Comparison of ENCODE assay signal across 19 cellular contexts in the genomic region with DNA sequence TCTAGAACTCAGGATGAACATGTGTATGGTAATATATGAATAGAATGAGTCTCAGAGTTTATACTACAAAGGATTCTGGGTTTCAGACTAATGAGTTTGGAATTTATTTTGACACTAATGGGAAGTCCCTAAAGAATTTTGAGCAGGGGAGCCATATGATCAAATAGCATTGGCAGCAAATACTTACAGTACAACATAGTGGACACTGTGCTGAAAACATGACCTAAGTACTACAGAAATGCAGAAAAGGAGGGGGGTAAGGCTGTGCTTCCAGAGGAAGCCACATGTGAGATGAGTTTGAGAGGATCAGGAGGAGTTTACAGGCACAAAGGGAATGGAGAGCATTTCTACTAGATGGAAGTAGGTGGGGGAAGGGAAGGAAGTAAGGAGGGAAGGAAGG.
A peak's percentile ranks its signal among the peaks of the same experiment; 100 is the strongest.
DNase-seq lines count a peak whose midpoint lies in the region; ATAC-seq, FAIRE-seq and TF ChIP-seq lines count a peak whose summit lies in the region.
"Had no signal": no experiment of that assay in that cellular context is flagged by ENCODE, and none has a peak within 500 bp of the region (broad histone marks: within the 10 kb centered on the region; RNA-seq: fewer than 3 reads in every experiment).

No MANE protein-coding gene starts in this region.

- H2AK5ac ChIP-seq in mesenchymal stem cell (ENCODE audit: low read length, severe bottlenecking), result no peak overlapping the region

- no peaks in the 10 kb centered on the region for H3K9me3 Mint-ChIP-seq in astrocyte (ENCODE audit: unreplicated experiment)
- H3K9me3 Mint-ChIP-seq: activated T-helper 17 cell treated with anti-CD3 and anti-CD28 coated beads, Interleukin-2, amount 50 U/mL, for 72 hours; T-helper 2 cell treated with Interferon-gamma antibody and Interleukin-4, amounts not matched to agents 5 μg/mL and 100 μg/mL, for 36 hours had no signal

- no peaks in the 10 kb centered on the region for H3K79me2 ChIP-seq in astrocyte (ENCODE audit: insufficient read depth, low read length)

- TF ChIP-seq CTCF in astrocyte (IDR thresholded peaks at IDR 0.05; ENCODE audit: insufficient read depth, low read depth, low read length), result no peak
- no peak for TF ChIP-seq CTCF in left lung (IDR thresholded peaks at IDR 0.05)
- TF ChIP-seq CTCF in WERI-Rb-1 (IDR thresholded peaks at IDR 0.05; ENCODE audit: low read depth, low read length), result no peak

- H3K4me3 Mint-ChIP-seq in astrocyte (ENCODE audit: unreplicated experiment), result no peak overlapping the region
- H3K4me3 Mint-ChIP-seq: activated T-helper 17 cell treated with anti-CD3 and anti-CD28 coated beads, Interleukin-2, amount 50 U/mL, for 72 hours; T-helper 2 cell treated with Interferon-gamma antibody and Interleukin-4, amounts not matched to agents 5 μg/mL and 100 μg/mL, for 36 hours had no signal

- H3K14ac ChIP-seq in mesenchymal stem cell (ENCODE audit: low read length in 2 of 2), result no peak overlapping the region

- no peak overlapping the region for H3K9ac ChIP-seq in astrocyte (ENCODE audit: low read length)
- no peak overlapping the region for H3K9ac ChIP-seq in mesenchymal stem cell (ENCODE audit: low read length)

- no peaks in the 10 kb centered on the region for H3K36me3 ChIP-seq in astrocyte (ENCODE audit: insufficient read depth, low read length)
- H3K36me3 ChIP-seq in mesenchymal stem cell (ENCODE audit: control insufficient read depth in 1 of 2, insufficient read depth in 2 of 2, low read depth in 1 of 2, low read length in 2 of 2), result no peaks in the 10 kb centered on the region
- no peaks in the 10 kb centered on the region for H3K36me3 ChIP-seq in left lung
- H3K36me3 ChIP-seq in WERI-Rb-1, result no peaks in the 10 kb centered on the region
- H3K36me3 ChIP-seq: gastroesophageal sphincter, uterus had no signal

- no peak overlapping the region for H3K27ac ChIP-seq in astrocyte (ENCODE audit: low read depth, low read length)
- H3K27ac ChIP-seq in mesenchymal stem cell (ENCODE audit: low read length, poor library complexity, severe bottlenecking), result no peak overlapping the region
- no peak overlapping the region for H3K27ac ChIP-seq in left lung
- H3K27ac ChIP-seq in WERI-Rb-1, result no peak overlapping the region
- H3K27ac ChIP-seq: A549, gastroesophageal sphincter, uterus had no signal

- H3K27me3 Mint-ChIP-seq in astrocyte (ENCODE audit: low read depth, unreplicated experiment), result no peaks in the 10 kb centered on the region
- H3K27me3 Mint-ChIP-seq: activated T-helper 17 cell treated with anti-CD3 and anti-CD28 coated beads, Interleukin-2, amount 50 U/mL, for 72 hours had no signal

- no peaks in the 10 kb centered on the region for H4K20me1 ChIP-seq in astrocyte (ENCODE audit: insufficient read depth, low read length)

- H3K79me1 ChIP-seq in mesenchymal stem cell (replicated peaks; ENCODE audit: low read length, poor library complexity, severe bottlenecking), result no peaks in the 10 kb centered on the region

- no peak overlapping the region for H4K91ac ChIP-seq in mesenchymal stem cell (ENCODE audit: low read length)

- FAIRE-seq in astrocyte (lab: Jason Lieb, UNC), result no peak
- FAIRE-seq: A549 had no signal

- H2BK12ac ChIP-seq in mesenchymal stem cell (ENCODE audit: low read length in 2 of 2), result no peak overlapping the region

- no peak overlapping the region for H3K27ac Mint-ChIP-seq in astrocyte (ENCODE audit: unreplicated experiment)
- H3K27ac Mint-ChIP-seq: activated T-helper 17 cell treated with anti-CD3 and anti-CD28 coated beads, Interleukin-2, amount 50 U/mL, for 72 hours; T-helper 2 cell treated with Interferon-gamma antibody and Interleukin-4, amounts not matched to agents 5 μg/mL and 100 μg/mL, for 36 hours had no signal

- H3K9me3 ChIP-seq in astrocyte (ENCODE audit: insufficient read depth, low read depth, low read length), result no peaks in the 10 kb centered on the region
- H3K9me3 ChIP-seq in mesenchymal stem cell (ENCODE audit: control insufficient read depth, low read length), result no peaks in the 10 kb centered on the region
- no peaks in the 10 kb centered on the region for H3K9me3 ChIP-seq in left lung
- no peaks in the 10 kb centered on the region for H3K9me3 ChIP-seq in WERI-Rb-1 (ENCODE audit: severe bottlenecking)
- H3K9me3 ChIP-seq: A549, gastroesophageal sphincter, uterus had no signal

- H2AFZ ChIP-seq in astrocyte (ENCODE audit: low read depth, low read length), result no peak overlapping the region
- no peak overlapping the region for H2AFZ ChIP-seq in mesenchymal stem cell (ENCODE audit: low read depth, low read length)

- no peak overlapping the region for H2BK120ac ChIP-seq in mesenchymal stem cell (ENCODE audit: low read depth, low read length)

- no peak overlapping the region for H4K8ac ChIP-seq in mesenchymal stem cell (ENCODE audit: low read length)

- DNase-seq in NCI-H1417 (lab: John Stamatoyannopoulos, UW), result peak in 2 of 3 experiments; percentile 63 to 75
- DNase-seq in NCI-H1417 treated with DMSO at 0.1 percent for 48 hours (lab: John Stamatoyannopoulos, UW), result no peak
- DNase-seq in NCI-H345 treated with DMSO at 0.1 percent for 48 hours (lab: John Stamatoyannopoulos, UW; ENCODE audit: unreplicated experiment), result peak; percentile 68
- DNase-seq in astrocyte (ENCODE audit: low read depth), result peak; percentile 72
- peak; percentile 2 for DNase-seq in mesenchymal stem cell
- no peak for DNase-seq in left lung
- DNase-seq in WERI-Rb-1, result no peak
- DNase-seq: activated CD4-positive, alpha-beta T cell treated with anti-CD3 and anti-CD28 coated beads for 1 hour; C1 segment of cervical spinal cord; DMS 273 treated with DMSO at 0.1 percent for 48 hours; NCI-H1694; stimulated activated CD4-positive, alpha-beta T cell treated with anti-CD3 and anti-CD28 coated beads, Interleukin-1b, Interleukin-23, amount 100 ng/mL, for 48 hours; uterus had no signal

- no peak overlapping the region for H3K4ac ChIP-seq in mesenchymal stem cell (ENCODE audit: low read depth in 1 of 2, low read length in 2 of 2)

- no peak overlapping the region for H2BK5ac ChIP-seq in mesenchymal stem cell (ENCODE audit: low read depth, low read length, poor library complexity, severe bottlenecking)

- ATAC-seq in left lung (no peak), GM21576 (IDR thresholded peaks at IDR 0.05; ENCODE audit: unreplicated experiment) (no peak)
- ATAC-seq: A549; activated T-helper 17 cell treated with anti-CD3 and anti-CD28 coated beads, Interleukin-2, amount 50 U/mL, for 72 hours; gastroesophageal sphincter; sciatic nerve had no signal

- H3K18ac ChIP-seq in mesenchymal stem cell (ENCODE audit: low read depth in 1 of 2, low read length in 2 of 2), result no peak overlapping the region

- no peaks in the 10 kb centered on the region for H3K27me3 ChIP-seq in astrocyte (ENCODE audit: insufficient read depth, low read length)
- no peaks in the 10 kb centered on the region for H3K27me3 ChIP-seq in mesenchymal stem cell (ENCODE audit: control insufficient read depth in 1 of 2, insufficient read depth in 1 of 2, low read length in 2 of 2)
- H3K27me3 ChIP-seq in left lung, result no peaks in the 10 kb centered on the region
- no peaks in the 10 kb centered on the region for H3K27me3 ChIP-seq in WERI-Rb-1 (ENCODE audit: insufficient read depth, low read depth, severe bottlenecking)
- H3K27me3 ChIP-seq: gastroesophageal sphincter, uterus had no signal

- H3K4me3 ChIP-seq in astrocyte (ENCODE audit: insufficient read depth, low read depth, low read length), result no peak overlapping the region
- no peak overlapping the region for H3K4me3 ChIP-seq in mesenchymal stem cell (ENCODE audit: insufficient read depth in 1 of 2, low read depth in 1 of 2, low read length in 2 of 2)
- H3K4me3 ChIP-seq in left lung, result no peak overlapping the region
- no peak overlapping the region for H3K4me3 ChIP-seq in WERI-Rb-1 (ENCODE audit: low read depth, low read length)
- H3K4me3 ChIP-seq: A549, gastroesophageal sphincter, uterus had no signal

- H3K4me1 Mint-ChIP-seq in astrocyte (ENCODE audit: low read depth, unreplicated experiment), result peaks cover 21% of the 10 kb centered on the region

- H3K4me2 ChIP-seq in astrocyte (ENCODE audit: low read length), result no peak overlapping the region
- H3K4me2 ChIP-seq in mesenchymal stem cell (ENCODE audit: low read length, poor library complexity, severe bottlenecking), result no peak overlapping the region
- H3K4me2 ChIP-seq: A549 had no signal

- no peak overlapping the region for H3K23ac ChIP-seq in mesenchymal stem cell (ENCODE audit: low read length in 2 of 2)

- H2BK15ac ChIP-seq in mesenchymal stem cell (ENCODE audit: low read depth, poor library complexity, severe bottlenecking), result no peak overlapping the region

- no peaks in the 10 kb centered on the region for H3K36me3 Mint-ChIP-seq in astrocyte (ENCODE audit: low read depth, unreplicated experiment)

- no peaks in the 10 kb centered on the region for H3K4me1 ChIP-seq in astrocyte (ENCODE audit: insufficient read depth, low read length)
- no peaks in the 10 kb centered on the region for H3K4me1 ChIP-seq in mesenchymal stem cell (ENCODE audit: control insufficient read depth, insufficient read depth, low read depth, low read length)
- no peaks in the 10 kb centered on the region for H3K4me1 ChIP-seq in left lung
- H3K4me1 ChIP-seq: A549, gastroesophageal sphincter, uterus had no signal

- intact Hi-C loops in left lung (cut with DNase I), result no loop called here

Comparison
In these comparisons a context has a peak if more than half of its experiments do, and no peak if none do; other contexts are left out.
1. DNase-seq: peak in NCI-H1417 (2 of 3), NCI-H345 treated with DMSO at 0.1 percent for 48 hours (single experiment), astrocyte (single experiment) and mesenchymal stem cell (single experiment); none in NCI-H1417 treated with DMSO at 0.1 percent for 48 hours (single experiment), left lung (0 of 2) and WERI-Rb-1 (single experiment).